ENCODE assay signal across 22 cellular contexts in genomic region chr6:23905301-23905700, GRCh38.
"Had no signal": no experiment of that assay in that cellular context is flagged by ENCODE, and none has a peak within 500 bp of the region (broad histone marks: within the 10 kb centered on the region; RNA-seq: fewer than 3 reads in every experiment).

No MANE protein-coding gene starts in this region.

- H3K27ac ChIP-seq: esophagus squamous epithelium, lower lobe of right lung, parathyroid adenoma, right lobe of liver, suprapubic skin, transverse colon, upper lobe of right lung, uterus had no signal

- H3K4me3 Mint-ChIP-seq: effector memory CD8-positive, alpha-beta T cell; naive thymus-derived CD8-positive, alpha-beta T cell; nephron progenitor cell; stimulated activated naive CD8-positive, alpha-beta T cell treated with anti-CD3 and anti-CD28 coated beads, Interleukin-15, amount 100 ng/mL, for 72 hours had no signal

- DNase-seq: cortex of kidney; effector memory CD8-positive, alpha-beta T cell; erythroblast; esophagus squamous epithelium; foreskin melanocyte; glutamatergic neuron; left ventricle myocardium superior; lower lobe of right lung; naive thymus-derived CD8-positive, alpha-beta T cell; nephron progenitor cell; right lobe of liver; small intestine; stimulated activated CD4-positive, alpha-beta T cell treated with anti-CD3 and anti-CD28 coated beads, Interleukin-15, amount 100 ng/mL, for 24 hours; stimulated activated CD4-positive, alpha-beta T cell treated with anti-CD3 and anti-CD28 coated beads, Interleukin-2, amount 100 ng/mL, for 48 hours; stimulated activated naive CD4-positive, alpha-beta T cell; stimulated activated naive CD8-positive, alpha-beta T cell treated with anti-CD3 and anti-CD28 coated beads, Interleukin-15, amount 100 ng/mL, for 72 hours; transverse colon; upper lobe of right lung; uterus had no signal

- H3K27ac Mint-ChIP-seq: effector memory CD8-positive, alpha-beta T cell; naive thymus-derived CD8-positive, alpha-beta T cell; nephron progenitor cell; progenitor cell of endocrine pancreas; stimulated activated naive CD8-positive, alpha-beta T cell treated with anti-CD3 and anti-CD28 coated beads, Interleukin-15, amount 100 ng/mL, for 72 hours had no signal

- H3K9me3 Mint-ChIP-seq: nephron progenitor cell; stimulated activated naive CD8-positive, alpha-beta T cell treated with anti-CD3 and anti-CD28 coated beads, Interleukin-15, amount 100 ng/mL, for 72 hours had no signal

- H3K36me3 Mint-ChIP-seq: naive thymus-derived CD8-positive, alpha-beta T cell had no signal

- H3K4me1 Mint-ChIP-seq: naive thymus-derived CD8-positive, alpha-beta T cell; nephron progenitor cell; stimulated activated naive CD8-positive, alpha-beta T cell treated with anti-CD3 and anti-CD28 coated beads, Interleukin-15, amount 100 ng/mL, for 72 hours had no signal

- H3K27me3 Mint-ChIP-seq: effector memory CD8-positive, alpha-beta T cell; progenitor cell of endocrine pancreas; stimulated activated naive CD8-positive, alpha-beta T cell treated with anti-CD3 and anti-CD28 coated beads, Interleukin-15, amount 100 ng/mL, for 72 hours had no signal
